Comparison of ENCODE assay signal across 8 cellular contexts in genomic region chr11:73141309-73142127, GRCh38. TPM values are rescaled to one million over a fixed set of nuclear protein-coding genes. Genes with fewer than 3 reads are reported as not detected.
DNase-seq lines count a peak whose midpoint lies in the region; ATAC-seq and TF ChIP-seq lines count a peak whose summit lies in the region.

No MANE protein-coding gene starts in this region.

- H3K36me3 ChIP-seq in OCI-LY7 (ENCODE audit: insufficient read depth, low read length) (peaks cover 51% of the 10 kb centered on the region), neuron (ENCODE audit: insufficient read depth, low read length) (peaks cover 18% of the 10 kb centered on the region), testis (ENCODE audit: low read depth, missing control alignments) (no peaks in the 10 kb centered on the region)

- H3K4me1 ChIP-seq in OCI-LY7 (ENCODE audit: insufficient read depth, low read length, poor library complexity, severe bottlenecking) (peaks cover 68% of the 10 kb centered on the region), neuron (ENCODE audit: insufficient read depth, low read length) (peaks cover 21% of the 10 kb centered on the region), testis (peaks cover 26% of the 10 kb centered on the region)

- intact Hi-C loops in OCI-LY7 (cut with micrococcal nuclease; ENCODE audit: unreplicated experiment) (loop anchor here (1.0 to 5.0 kb wide), 3 partner anchors 37 to 219 kb away; no protein-coding TSS in a partner anchor), testis (cut with DNase I; ENCODE audit: low total_unique reads) (no loop called here)

- no peak overlapping the region for H2AFZ ChIP-seq in OCI-LY7 (ENCODE audit: low read length)
- H2AFZ ChIP-seq in neuron (ENCODE audit: low read depth, low read length): peak overlapping the region; percentile 94

- POLR2A ChIA-PET in OCI-LY7 (lab: Charles Lee): interaction anchor here (0.6 to 6.6 kb wide), 5 partner anchors 13 to 93 kb away, joined by 3 to 122 read pairs (median 4); no protein-coding TSS in a partner anchor

- peak overlapping the region; percentile 79 for H3K4me2 ChIP-seq in OCI-LY7 (ENCODE audit: low read length)

- peak; percentile 25 for DNase-seq in AG09319 (ENCODE audit: extremely low read depth, low read depth)
- peak; percentile 78 for DNase-seq in OCI-LY7 (ENCODE audit: low spot score)
- DNase-seq in activated gamma-delta T cell treated with Interleukin-2 at 50 U/mL for 16 hours: peak; percentile 57
- DNase-seq in foreskin fibroblast: peak; percentile 59 to 78
- DNase-seq in testis: peak; percentile 67

- no peaks in the 10 kb centered on the region for H3K27me3 ChIP-seq in neuron (ENCODE audit: insufficient read depth, low read length)
- H3K27me3 ChIP-seq in testis: no peaks in the 10 kb centered on the region

- peak overlapping the region; percentile 80 for H3K4me3 ChIP-seq in OCI-LY7 (ENCODE audit: low read depth, low read length, poor library complexity, severe bottlenecking)
- H3K4me3 ChIP-seq in foreskin fibroblast (ENCODE audit: low read depth in 1 of 2, low read length in 2 of 2): peak overlapping the region; percentile 85 to 90
- peak overlapping the region; percentile 93 for H3K4me3 ChIP-seq in neuron (ENCODE audit: low read length)
- H3K4me3 ChIP-seq in testis: peak overlapping the region; percentile 86 to 96

- H3K9me3 ChIP-seq in OCI-LY7 (ENCODE audit: low read length) (peaks cover 4% of the 10 kb centered on the region; the same call in 1 of the 2 replicates), neuron (ENCODE audit: low read length) (no peaks in the 10 kb centered on the region), testis (no peaks in the 10 kb centered on the region)

- H4K20me1 ChIP-seq in OCI-LY7 (ENCODE audit: insufficient read depth, low read length): 0 out of 2 replicates have a peak, but pooled peaks cover 8% of the 10 kb centered on the region

- H3K79me2 ChIP-seq in OCI-LY7 (ENCODE audit: insufficient read depth, low read depth, low read length): peaks cover 58% of the 10 kb centered on the region

- no TSS peak for BruUV-seq in OCI-LY7 (replicated peaks; lab: Mats Ljungman, UMichigan)

- no peaks in the 10 kb centered on the region for H3K9me2 ChIP-seq in OCI-LY7 (ENCODE audit: insufficient read depth, low read length)

- H3K27ac ChIP-seq in OCI-LY7 (ENCODE audit: low read depth, low read length, poor library complexity, severe bottlenecking): peak overlapping the region; percentile 97
- peak overlapping the region; percentile 93 to 98 for H3K27ac ChIP-seq in testis

- 0 to 1% methylated on average over 29 to 59 of the region's 71 CpGs for WGBS in testis, 2 donors

- CTCF ChIA-PET in OCI-LY7 (lab: Charles Lee; ENCODE audit: unreplicated experiment): interaction anchor here (1.0 to 2.0 kb wide), 2 partner anchors 16 to 36 kb away, joined by 13 to 19 read pairs; no protein-coding TSS in a partner anchor

- TF ChIP-seq CTCF in AG09319 (IDR thresholded peaks at IDR 0.05; ENCODE audit: low read depth, low read length) (no peak), OCI-LY7 (conservative IDR thresholded peaks at IDR 0.05; ENCODE audit: low read length) (peak; percentile 28; the same call in 1 of the 2 replicates), foreskin fibroblast (IDR thresholded peaks at IDR 0.05; ENCODE audit: low read depth, low read length) (no peak), testis (IDR thresholded peaks at IDR 0.05) (no peak)

- TF ChIP-seq POLR2A in GM18526 (IDR thresholded peaks at IDR 0.05; ENCODE audit: extremely low read depth, insufficient read length): peak; percentile 50
- no peak for TF ChIP-seq POLR2A in testis (IDR thresholded peaks at IDR 0.05)

- ATAC-seq in HG03196 (IDR thresholded peaks at IDR 0.05; ENCODE audit: unreplicated experiment): peak; percentile 25

RNA-seq across cellular contexts. Expression of gene FCHSD2, which starts 0.6 kb away (rescaled TPM):
- 39.0 and 48.7 TPM in 2 replicates for total RNA-seq in OCI-LY7 (2014; rRNA removed; shearing (Covaris generic))
- total RNA-seq in OCI-LY7 (2022) (128 and 147 TPM in 2 replicates), testis (10 to 100 TPM; 65.9 to 69.6 TPM)
- 44.0 TPM for polyA plus RNA-seq in testis (ENCODE audit: insufficient read depth, low read depth, low replicate concordance)

Comparison
In these comparisons a context has a peak if more than half of its experiments do, and no peak if none do; other contexts are left out.
1. Peak in every context shown above with its lines: DNase-seq, ATAC-seq, H3K4me3 ChIP-seq and H3K27ac ChIP-seq.
2. DNase-seq: peak in every context shown above with its lines; median percentile 78 in OCI-LY7; 68 in foreskin fibroblast; 67 in testis; 57 in activated gamma-delta T cell treated with Interleukin-2 at 50 U/mL for 16 hours; 25 in AG09319.